8 cellular contexts compared by ENCODE assay signal in genomic region chr7:1567893-1568292, GRCh38. TPM values are rescaled to one million over a fixed set of nuclear protein-coding genes. Genes with fewer than 3 reads are reported as not detected.
DNase-seq lines count a peak whose midpoint lies in the region; ATAC-seq and TF ChIP-seq lines count a peak whose summit lies in the region.

No MANE protein-coding gene starts in this region.

- H3K27ac ChIP-seq in CD4-positive, CD25-positive, alpha-beta regulatory T cell (ENCODE audit: insufficient read depth, low read length, poor library complexity, severe bottlenecking): no peak overlapping the region
- H3K27ac ChIP-seq in Karpas-422 (ENCODE audit: low read length): no peak overlapping the region
- H3K27ac ChIP-seq in breast epithelium: peak overlapping the region; percentile 78 to 92
- no peak overlapping the region for H3K27ac ChIP-seq in MM.1S (ENCODE audit: low read length)

- H3K4me3 Mint-ChIP-seq in CD4-positive, CD25-positive, alpha-beta regulatory T cell: peak overlapping the region; percentile 48 to 94 (median 56)
- H3K4me3 Mint-ChIP-seq in natural killer cell: peak overlapping the region; percentile 6

- no peaks in the 10 kb centered on the region for H3K9me3 Mint-ChIP-seq in CD4-positive, CD25-positive, alpha-beta regulatory T cell
- no peaks in the 10 kb centered on the region for H3K9me3 Mint-ChIP-seq in natural killer cell

- H2AFZ ChIP-seq in Karpas-422 (ENCODE audit: low read length) (no peak overlapping the region), MM.1S (ENCODE audit: low read length) (no peak overlapping the region)

- intact Hi-C loops in breast epithelium (cut with DNase I; ENCODE audit: low total_unique reads) (no loop called here), natural killer cell (cut with micrococcal nuclease) (no loop called here)

- TF ChIP-seq CTCF in breast epithelium (IDR thresholded peaks at IDR 0.05): no peak
- TF ChIP-seq CTCF in natural killer cell (IDR thresholded peaks at IDR 0.05): no peak
- no peak for TF ChIP-seq CTCF in MM.1S (IDR thresholded peaks at IDR 0.05; ENCODE audit: low read length)

- H4K20me1 ChIP-seq in Karpas-422 (ENCODE audit: insufficient read depth, low read depth, low read length): no peaks in the 10 kb centered on the region
- no peaks in the 10 kb centered on the region for H4K20me1 ChIP-seq in MM.1S (ENCODE audit: insufficient read depth, low read length)

- no peak overlapping the region for H3K9ac ChIP-seq in Karpas-422 (ENCODE audit: low read length)
- no peak overlapping the region for H3K9ac ChIP-seq in MM.1S (ENCODE audit: low read length)

- H3K27ac Mint-ChIP-seq in CD4-positive, CD25-positive, alpha-beta regulatory T cell: peak overlapping the region in 1 of 3 donors; percentile 55
- H3K27ac Mint-ChIP-seq in natural killer cell: no peak overlapping the region

- peaks cover 13% of the 10 kb centered on the region for H3K36me3 ChIP-seq in CD4-positive, CD25-positive, alpha-beta regulatory T cell (ENCODE audit: control insufficient read depth, insufficient read depth, low read length)
- H3K36me3 ChIP-seq in Karpas-422 (ENCODE audit: insufficient read depth, low read length) (no peaks in the 10 kb centered on the region), breast epithelium (no peaks in the 10 kb centered on the region), MM.1S (replicated peaks; ENCODE audit: insufficient read depth, low read length) (0 out of 2 replicates have a peak, but pooled peaks cover 2% of the 10 kb centered on the region)

- peaks cover 3% of the 10 kb centered on the region for H3K36me3 Mint-ChIP-seq in CD4-positive, CD25-positive, alpha-beta regulatory T cell
- no peaks in the 10 kb centered on the region for H3K36me3 Mint-ChIP-seq in natural killer cell

- no peaks in the 10 kb centered on the region for H3K27me3 Mint-ChIP-seq in CD4-positive, CD25-positive, alpha-beta regulatory T cell
- H3K27me3 Mint-ChIP-seq in natural killer cell (ENCODE audit: low read depth in 2 of 2): no peaks in the 10 kb centered on the region

- no peak for DNase-seq in CD4-positive, CD25-positive, alpha-beta regulatory T cell
- DNase-seq in Karpas-422 (no peak), breast epithelium (ENCODE audit: low spot score in 2 of 2) (no peak), natural killer cell (no peak), dermis blood vessel endothelial cell (no peak), MM.1S (no peak), NCI-H748 (lab: John Stamatoyannopoulos, UW; ENCODE audit: unreplicated experiment) (no peak)

- H3K4me2 ChIP-seq in Karpas-422 (ENCODE audit: low read depth, low read length, poor library complexity, severe bottlenecking): peak overlapping the region; percentile 29
- H3K4me2 ChIP-seq in MM.1S (ENCODE audit: low read depth, low read length): no peak overlapping the region

- H3K4me3 ChIP-seq in CD4-positive, CD25-positive, alpha-beta regulatory T cell (ENCODE audit: low read depth, low read length): no peak overlapping the region
- no peak overlapping the region for H3K4me3 ChIP-seq in Karpas-422 (ENCODE audit: low read length)
- no peak overlapping the region for H3K4me3 ChIP-seq in breast epithelium
- H3K4me3 ChIP-seq in MM.1S (ENCODE audit: low read length): no peak overlapping the region

- H3F3A ChIP-seq in MM.1S (ENCODE audit: insufficient read depth, low read length): peaks cover 5% of the 10 kb centered on the region

- peaks cover 6 to 34% (median 13%) of the 10 kb centered on the region in 4 donors for H3K4me1 Mint-ChIP-seq in CD4-positive, CD25-positive, alpha-beta regulatory T cell
- peaks cover 17 to 20% of the 10 kb centered on the region in 2 donors for H3K4me1 Mint-ChIP-seq in natural killer cell

- peaks cover 26% of the 10 kb centered on the region for H3K4me1 ChIP-seq in CD4-positive, CD25-positive, alpha-beta regulatory T cell (ENCODE audit: control insufficient read depth, insufficient read depth, low read length, poor library complexity, severe bottlenecking)
- H3K4me1 ChIP-seq in Karpas-422 (ENCODE audit: low read length) (peaks cover 18% of the 10 kb centered on the region), breast epithelium (peaks cover 7 to 14% of the 10 kb centered on the region in 2 donors), MM.1S (ENCODE audit: low read length) (peaks cover 5% of the 10 kb centered on the region; the same call in 1 of the 2 replicates)

- no peak for ATAC-seq in CD4-positive, CD25-positive, alpha-beta regulatory T cell (ENCODE audit: low read depth in 2 of 2)
- ATAC-seq in natural killer cell (no peak), HG02759 (IDR thresholded peaks at IDR 0.05; ENCODE audit: unreplicated experiment) (no peak)

- no peaks in the 10 kb centered on the region for H3K9me2 ChIP-seq in Karpas-422 (replicated peaks; ENCODE audit: insufficient read depth, low read length)
- no peaks in the 10 kb centered on the region for H3K9me2 ChIP-seq in MM.1S (replicated peaks; ENCODE audit: insufficient read depth, low read length)

- no peaks in the 10 kb centered on the region for H3K9me3 ChIP-seq in CD4-positive, CD25-positive, alpha-beta regulatory T cell (ENCODE audit: control insufficient read depth in 2 of 2, low read length in 2 of 2)
- H3K9me3 ChIP-seq in Karpas-422 (ENCODE audit: low read length): no peaks in the 10 kb centered on the region
- no peaks in the 10 kb centered on the region for H3K9me3 ChIP-seq in breast epithelium
- H3K9me3 ChIP-seq in MM.1S (replicated peaks; ENCODE audit: insufficient read depth, low read length): no peaks in the 10 kb centered on the region

- H3K79me2 ChIP-seq in Karpas-422 (ENCODE audit: low read length) (peaks cover 15% of the 10 kb centered on the region), MM.1S (ENCODE audit: low read length) (peaks cover 8% of the 10 kb centered on the region)

- H3K27me3 ChIP-seq in CD4-positive, CD25-positive, alpha-beta regulatory T cell (ENCODE audit: control insufficient read depth, insufficient read depth, low read length): no peaks in the 10 kb centered on the region
- no peaks in the 10 kb centered on the region for H3K27me3 ChIP-seq in Karpas-422 (ENCODE audit: low read length)
- H3K27me3 ChIP-seq in breast epithelium: no peaks in the 10 kb centered on the region
- H3K27me3 ChIP-seq in MM.1S (replicated peaks; ENCODE audit: insufficient read depth, low read length): peaks cover under 1% of the 10 kb centered on the region; the same call in 1 of the 2 replicates

- no peak for TF ChIP-seq POLR2A in breast epithelium (IDR thresholded peaks at IDR 0.05)

RNA-seq across cellular contexts. Expression of gene PSMG3, which starts 1.9 kb away (rescaled TPM):
- 16.3 TPM for total RNA-seq in CD4-positive, CD25-positive, alpha-beta regulatory T cell
- polyA plus RNA-seq in CD4-positive, CD25-positive, alpha-beta regulatory T cell: 10 to 100 TPM; 41.2 to 47.8 (median 46.6) TPM
- total RNA-seq in Karpas-422 (2014; rRNA removed; shearing (Covaris generic); ENCODE audit: low replicate concordance): 29.9 and 70.4 TPM in 2 replicates
- 10 to 100 TPM; 32.6 to 52.8 (median 45.4) TPM for total RNA-seq in breast epithelium
- total RNA-seq in natural killer cell: 10 to 100 TPM; 19.0 to 21.4 (median 20.5) TPM
- total RNA-seq in dermis blood vessel endothelial cell: 12.6 and 20.1 TPM in 2 replicates

RNA-seq across cellular contexts. Expression of gene TMEM184A, which starts 11.9 kb away (rescaled TPM):
- total RNA-seq in CD4-positive, CD25-positive, alpha-beta regulatory T cell: not detected
- under 1 TPM in 1 of 4 donors, not detected in 3; 0.25 TPM for polyA plus RNA-seq in CD4-positive, CD25-positive, alpha-beta regulatory T cell
- not detected in 2 replicates for total RNA-seq in Karpas-422 (2014; rRNA removed; shearing (Covaris generic); ENCODE audit: low replicate concordance)
- total RNA-seq in breast epithelium: 1 to 10 TPM in 2 of 3 donors, not detected in 1; 6.6 to 8.2 TPM
- total RNA-seq in natural killer cell: under 1 TPM in 1 of 3 donors, not detected in 2; 0.14 TPM
- total RNA-seq in dermis blood vessel endothelial cell: under 0.01 and 0.05 TPM in 2 replicates

RNA-seq across cellular contexts. Expression of gene MAFK, which starts 37.4 kb away (rescaled TPM):
- 61.5 TPM for total RNA-seq in CD4-positive, CD25-positive, alpha-beta regulatory T cell
- polyA plus RNA-seq in CD4-positive, CD25-positive, alpha-beta regulatory T cell: under 1 TPM; 0.31 to 0.62 (median 0.47) TPM
- 10.3 and 13.8 TPM in 2 replicates for total RNA-seq in Karpas-422 (2014; rRNA removed; shearing (Covaris generic); ENCODE audit: low replicate concordance)
- total RNA-seq in breast epithelium (10 to 100 TPM; 14.4 to 25.9 (median 25.2) TPM), natural killer cell (10 to 100 TPM; 57.9 to 71.3 (median 62.8) TPM), dermis blood vessel endothelial cell (34.7 and 42.9 TPM in 2 replicates)

Comparison
In these comparisons a context has a peak if more than half of its experiments do, and no peak if none do; other contexts are left out.
1. H3K27ac ChIP-seq: peak in breast epithelium (2 of 2); none in CD4-positive, CD25-positive, alpha-beta regulatory T cell (single experiment), Karpas-422 (single experiment) and MM.1S (single experiment).